1 cellular context compared by ENCODE assay signal in the genomic region with DNA sequence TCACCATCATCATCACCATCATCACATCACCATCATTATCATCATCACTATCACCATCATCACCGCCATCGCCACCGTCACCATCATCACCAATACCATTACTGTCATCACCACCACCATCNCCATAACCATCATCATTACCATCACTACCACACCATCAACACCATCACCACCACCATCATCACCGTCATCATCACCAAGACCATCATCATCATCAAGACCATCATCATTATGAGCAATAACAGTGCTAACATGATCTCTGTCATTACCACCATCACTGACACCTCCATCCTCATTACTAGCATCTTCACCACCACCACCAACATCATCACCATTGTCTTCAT.
TF ChIP-seq lines count a peak whose summit lies in the region.

No MANE protein-coding gene starts in this region.

TF ChIP-seq in HepG2, 621 proteins besides CTCF, POLR2A, EP300 and RAD21:
- TF ChIP-seq, protein P1, sequence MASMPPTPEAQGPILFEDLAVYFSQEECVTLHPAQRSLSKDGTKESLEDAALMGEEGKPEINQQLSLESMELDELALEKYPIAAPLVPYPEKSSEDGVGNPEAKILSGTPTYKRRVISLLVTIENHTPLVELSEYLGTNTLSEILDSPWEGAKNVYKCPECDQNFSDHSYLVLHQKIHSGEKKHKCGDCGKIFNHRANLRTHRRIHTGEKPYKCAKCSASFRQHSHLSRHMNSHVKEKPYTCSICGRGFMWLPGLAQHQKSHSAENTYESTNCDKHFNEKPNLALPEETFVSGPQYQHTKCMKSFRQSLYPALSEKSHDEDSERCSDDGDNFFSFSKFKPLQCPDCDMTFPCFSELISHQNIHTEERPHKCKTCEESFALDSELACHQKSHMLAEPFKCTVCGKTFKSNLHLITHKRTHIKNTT (CRISPR knock-in tag; IDR thresholded peaks at IDR 0.05) = no peak
- TF ChIP-seq CREB1 (IDR thresholded peaks at IDR 0.05) (peak; percentile 97), CREB1 (CRISPR knock-in tag; IDR thresholded peaks at IDR 0.05) (no peak), ZNF878 (CRISPR knock-in tag; IDR thresholded peaks at IDR 0.05) (no peak), ARNT2 (CRISPR knock-in tag; IDR thresholded peaks at IDR 0.05; ENCODE audit: low read depth) (no peak), ZNF282 (IDR thresholded peaks at IDR 0.05; ENCODE audit: partially characterized antibody) (peak; percentile 90), ATF7 (IDR thresholded peaks at IDR 0.05) (peak; percentile 34; the same call in 1 of the 2 replicates), ATF7 (CRISPR knock-in tag; IDR thresholded peaks at IDR 0.05) (no peak), PHB2 (IDR thresholded peaks at IDR 0.05; ENCODE audit: partially characterized antibody) (peak; percentile 18), FOXK2 (IDR thresholded peaks at IDR 0.05) (peak; percentile 27; the same call in 1 of the 2 replicates), NBN (conservative IDR thresholded peaks at IDR 0.05) (0 out of 2 replicates have a peak, but pooled peaks have one; percentile 53), SUZ12 (IDR thresholded peaks at IDR 0.05; ENCODE audit: low read depth, low read length) (no peak), FOXP1 (IDR thresholded peaks at IDR 0.05) (peak; percentile 38; the same call in 1 of the 2 replicates), FOXP1 (CRISPR knock-in tag; IDR thresholded peaks at IDR 0.05) (no peak), SP1 (IDR thresholded peaks at IDR 0.05) (peak; percentile 52; the same call in 1 of the 2 replicates), SP1 (CRISPR knock-in tag; IDR thresholded peaks at IDR 0.05) (no peak), DMAP1 (CRISPR knock-in tag; IDR thresholded peaks at IDR 0.05) (no peak)
- TF ChIP-seq, protein P2, sequence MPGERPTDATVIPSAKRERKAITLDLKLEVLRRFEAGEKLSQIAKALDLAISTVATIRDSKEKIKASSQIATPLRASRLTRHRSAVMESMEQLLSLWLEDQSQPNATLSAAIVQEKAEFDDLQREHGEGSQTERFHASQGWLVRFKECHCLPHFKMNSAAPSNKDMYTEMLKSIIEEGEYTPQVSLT (CRISPR knock-in tag; IDR thresholded peaks at IDR 0.05; ENCODE audit: borderline replicate concordance, low read depth) = no peak
TF ChIP-seq in HepG2: peak in this region for 8.
